ENCODE assay signal across 8 cellular contexts in the genomic region with DNA sequence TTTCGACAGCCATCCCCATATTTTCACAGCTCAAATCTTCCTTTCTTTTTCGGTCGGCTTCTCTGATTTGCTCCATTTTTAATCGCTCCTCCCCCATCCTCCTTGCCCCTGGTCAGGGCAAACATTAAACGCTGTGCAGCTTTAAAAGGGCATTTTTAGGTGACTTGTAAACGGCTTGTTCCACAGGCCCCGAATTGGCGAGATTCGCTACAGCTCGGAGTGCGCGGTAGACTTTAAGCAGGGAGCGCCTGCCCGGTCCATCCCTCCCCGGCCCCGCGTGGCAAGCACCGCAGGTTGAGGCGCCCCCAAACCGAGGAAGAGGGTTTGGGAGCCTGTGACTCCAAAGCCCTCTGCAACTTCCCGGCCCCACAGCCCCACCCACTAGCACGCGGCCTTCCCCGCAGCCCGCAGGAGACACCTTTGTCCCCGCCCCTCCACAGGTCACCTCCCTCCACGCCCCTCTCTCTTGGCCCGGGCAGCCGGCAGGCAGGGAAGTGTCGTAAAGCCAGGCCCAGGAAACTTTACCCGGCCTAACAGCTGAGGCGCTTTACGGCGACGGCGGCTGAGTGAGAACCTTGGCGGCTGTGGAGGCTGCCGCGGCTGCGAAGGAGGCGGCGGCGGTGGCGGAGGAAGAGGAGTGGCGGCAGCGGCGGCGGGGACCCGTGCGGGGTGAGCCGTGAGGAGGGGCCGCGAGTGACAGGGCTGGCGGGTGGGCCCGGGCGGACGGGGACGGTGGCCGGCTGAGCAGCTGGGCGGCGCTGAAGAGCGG. TPM values are rescaled to one million over a fixed set of nuclear protein-coding genes. Genes with fewer than 3 reads are reported as not detected.
DNase-seq lines count a peak whose midpoint lies in the region; ATAC-seq and TF ChIP-seq lines count a peak whose summit lies in the region.

NAA30 (plus strand) TSS at position 550 of the 769 bp plus-strand sequence. CDS start 372 bp downstream, outside the sequence.

- peak within 1 kb of the TSS; percentile 90 for H3K4me3 Mint-ChIP-seq in T-helper 1 cell treated with Interleukin-12 subunit alpha and Interleukin-12 subunit beta and Interleukin-4 antibody, amounts not matched to agents 30 μg/mL and 1 μg/mL, for 36 hours

- H3K4me3 ChIP-seq in right atrium auricular region (peak within 1 kb of the TSS; percentile 78 to 88), psoas muscle (peak within 1 kb of the TSS; percentile 86), urinary bladder (ENCODE audit: low read depth, low read length) (peak within 1 kb of the TSS; percentile 96)

- H3K27ac Mint-ChIP-seq in T-helper 1 cell treated with Interleukin-12 subunit alpha and Interleukin-12 subunit beta and Interleukin-4 antibody, amounts not matched to agents 30 μg/mL and 1 μg/mL, for 36 hours: peak within 1 kb of the TSS; percentile 89

- ATAC-seq in GM18498 (IDR thresholded peaks at IDR 0.05; ENCODE audit: unreplicated experiment): peak; percentile 85
- ATAC-seq in HG02884 (IDR thresholded peaks at IDR 0.05; ENCODE audit: unreplicated experiment): peak; percentile 74
- ATAC-seq in psoas muscle: peak; percentile 93 to 96 (median 96)

- H3K27me3 Mint-ChIP-seq in T-helper 1 cell treated with Interleukin-12 subunit alpha and Interleukin-12 subunit beta and Interleukin-4 antibody, amounts not matched to agents 30 μg/mL and 1 μg/mL, for 36 hours (ENCODE audit: low read depth): peaks cover 5% of the 10 kb centered on the region

- H3K27ac ChIP-seq in right atrium auricular region (peak within 1 kb of the TSS; percentile 85 to 92), psoas muscle (peak within 1 kb of the TSS; percentile 87), urinary bladder (ENCODE audit: low read depth) (peak within 1 kb of the TSS; percentile 70)

- intact Hi-C loops in psoas muscle (cut with DNase I): loop anchor here in 1 of 2 donors (10.0 kb wide), 1 partner anchor 125 kb away; the partner anchor contains the start of genes AP5M1 and EXOC5

- H3K36me3 Mint-ChIP-seq in T-helper 1 cell treated with Interleukin-12 subunit alpha and Interleukin-12 subunit beta and Interleukin-4 antibody, amounts not matched to agents 30 μg/mL and 1 μg/mL, for 36 hours (ENCODE audit: low read depth): peaks cover 8% of the 10 kb centered on the region

- no peak for TF ChIP-seq CTCF in right atrium auricular region (IDR thresholded peaks at IDR 0.05)
- TF ChIP-seq CTCF in psoas muscle (IDR thresholded peaks at IDR 0.05): no peak

- H3K9me3 ChIP-seq in right atrium auricular region: no peaks in the 10 kb centered on the region
- no peaks in the 10 kb centered on the region for H3K9me3 ChIP-seq in psoas muscle

- H3K36me3 ChIP-seq in right atrium auricular region: no peaks in the 10 kb centered on the region
- no peaks in the 10 kb centered on the region for H3K36me3 ChIP-seq in psoas muscle (ENCODE audit: insufficient read depth in 1 of 2, low read depth in 1 of 2)
- H3K36me3 ChIP-seq in urinary bladder (ENCODE audit: insufficient read depth): no peaks in the 10 kb centered on the region

- 0 to 1% (median 1%) methylated on average over 54 to 62 of the region's 62 CpGs for WGBS in psoas muscle, 3 donors
- WGBS in urinary bladder: under 1% methylated on average over 62 of the region's 62 CpGs

- H3K4me1 ChIP-seq in right atrium auricular region: peaks cover 0 to 31% of the 10 kb centered on the region in 2 donors
- H3K4me1 ChIP-seq in psoas muscle: peaks cover 36% of the 10 kb centered on the region
- no peaks in the 10 kb centered on the region for H3K4me1 ChIP-seq in urinary bladder (ENCODE audit: insufficient read depth)

- DNase-seq in NCI-H146 treated with DMSO at 0.1 percent for 48 hours (lab: John Stamatoyannopoulos, UW; ENCODE audit: unreplicated experiment): peak; percentile 72
- peak; percentile 49 to 88 (median 78) for DNase-seq in amygdala (lab: John Stamatoyannopoulos, UW)
- DNase-seq in right atrium auricular region (ENCODE audit: low spot score): peak; percentile 90
- DNase-seq in psoas muscle: peak; percentile 93 to 96

- H3K27me3 ChIP-seq in right atrium auricular region (no peaks in the 10 kb centered on the region), psoas muscle (ENCODE audit: insufficient read depth in 3 of 3, low read length in 2 of 3) (no peaks in the 10 kb centered on the region)

- no peaks in the 10 kb centered on the region for H3K9me3 Mint-ChIP-seq in T-helper 1 cell treated with Interleukin-12 subunit alpha and Interleukin-12 subunit beta and Interleukin-4 antibody, amounts not matched to agents 30 μg/mL and 1 μg/mL, for 36 hours

- H3K4me1 Mint-ChIP-seq in T-helper 1 cell treated with Interleukin-12 subunit alpha and Interleukin-12 subunit beta and Interleukin-4 antibody, amounts not matched to agents 30 μg/mL and 1 μg/mL, for 36 hours (ENCODE audit: low read depth): peaks cover 34% of the 10 kb centered on the region

RNA-seq across cellular contexts. Expression of gene NAA30, which starts in this region (rescaled TPM):
- total RNA-seq in right atrium auricular region (10 to 100 TPM; 15.2 to 26.1 TPM), psoas muscle (10 to 100 TPM; 33.0 to 47.7 (median 41.3) TPM), urinary bladder (40.9 TPM)
- polyA plus RNA-seq in psoas muscle (10 to 100 TPM; 15.9 to 40.1 (median 18.9) TPM), urinary bladder (10.3 TPM)

Comparison
In these comparisons a context has a peak if more than half of its experiments do, and no peak if none do; other contexts are left out.
1. Peak in every context shown above with its lines: DNase-seq, ATAC-seq, H3K4me3 ChIP-seq and H3K27ac ChIP-seq.